ENCODE assay signal across 1 cellular context in the genomic region with DNA sequence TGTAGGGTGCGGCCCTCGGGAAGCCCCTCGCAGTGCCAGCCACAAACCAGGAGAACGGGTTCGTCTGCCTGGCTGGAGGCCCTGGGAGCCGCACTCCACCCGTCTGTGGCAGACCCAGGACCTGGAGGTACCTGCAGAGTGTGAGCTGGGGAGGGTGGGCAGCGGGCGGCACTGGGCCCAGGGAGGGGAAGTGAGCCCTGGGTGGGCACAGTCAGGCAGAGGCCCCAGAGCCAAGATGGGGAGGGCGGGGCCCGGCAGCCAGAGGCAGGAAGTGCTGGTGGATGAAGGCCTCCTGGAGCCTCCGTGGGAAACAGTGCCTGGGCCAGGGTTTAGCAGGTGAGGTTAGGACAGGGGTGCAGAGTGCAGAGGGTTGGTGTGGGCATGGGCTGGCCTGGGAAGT.
TF ChIP-seq lines count a peak whose summit lies in the region.

No MANE protein-coding gene starts in this region.

TF ChIP-seq in GM12878, 131 proteins besides CTCF, POLR2A, EP300 and RAD21:
- TF ChIP-seq SMAD1 (IDR thresholded peaks at IDR 0.05; ENCODE audit: low read depth, partially characterized antibody) (no peak), ELK1 (IDR thresholded peaks at IDR 0.05; ENCODE audit: low read depth, low read length) (no peak), REST (IDR thresholded peaks at IDR 0.05; ENCODE audit: low read depth, low read length) (no peak), SPI1 (IDR thresholded peaks at IDR 0.05; ENCODE audit: borderline replicate concordance, insufficient read depth, low read depth, low read length) (peak; percentile 26; the same call in 1 of the 2 replicates)
